Comparison of ENCODE assay signal across 2 cellular contexts in genomic region chr10:33025039-33025438, GRCh38.
TF ChIP-seq lines count a peak whose summit lies in the region.

No MANE protein-coding gene starts in this region.

TF ChIP-seq in H1, 55 proteins besides CTCF, POLR2A, EP300 and RAD21 (continued from another document):
- TF ChIP-seq SIRT6 (IDR thresholded peaks at IDR 0.05; ENCODE audit: low read length) (no peak), SRF (IDR thresholded peaks at IDR 0.05; ENCODE audit: low read depth, low read length) (no peak), JUN (IDR thresholded peaks at IDR 0.05; ENCODE audit: low read depth, low read length) (no peak), SIN3A (conservative IDR thresholded peaks at IDR 0.05 in 1 of 2, IDR thresholded peaks at IDR 0.05 in 1 of 2; ENCODE audit: low read depth in 1 of 2, low read length in 2 of 2) (no peak), BRCA1 (IDR thresholded peaks at IDR 0.05; ENCODE audit: low read depth, low read length) (no peak), BCL11A (IDR thresholded peaks at IDR 0.05; ENCODE audit: low read depth in 2 of 2, low read length in 2 of 2) (no peak)

TF ChIP-seq in WTC11, 78 proteins besides CTCF, POLR2A, EP300 and RAD21:
- TF ChIP-seq ZNF532 (CRISPR knock-in tag; IDR thresholded peaks at IDR 0.05; ENCODE audit: borderline replicate concordance) (no peak), TEAD4 (CRISPR knock-in tag; IDR thresholded peaks at IDR 0.05) (no peak), MXD4 (CRISPR knock-in tag; IDR thresholded peaks at IDR 0.05; ENCODE audit: borderline replicate concordance) (no peak), GRHL2 (CRISPR knock-in tag; IDR thresholded peaks at IDR 0.05; ENCODE audit: insufficient replicate concordance, severe bottlenecking) (no peak), ZNF263 (CRISPR knock-in tag; IDR thresholded peaks at IDR 0.05; ENCODE audit: low read depth) (no peak), ESRRA (CRISPR knock-in tag; IDR thresholded peaks at IDR 0.05; ENCODE audit: borderline replicate concordance) (no peak), TEAD1 (CRISPR knock-in tag; IDR thresholded peaks at IDR 0.05) (no peak), ZNF138 (CRISPR knock-in tag; conservative IDR thresholded peaks at IDR 0.05) (no peak), RORB (CRISPR knock-in tag; IDR thresholded peaks at IDR 0.05) (no peak), CBFB (CRISPR knock-in tag; IDR thresholded peaks at IDR 0.05; ENCODE audit: low read depth) (no peak), SMAD3 (CRISPR knock-in tag; IDR thresholded peaks at IDR 0.05; ENCODE audit: borderline replicate concordance) (no peak), PRDM15 (CRISPR knock-in tag; IDR thresholded peaks at IDR 0.05) (no peak), PREB (CRISPR knock-in tag; IDR thresholded peaks at IDR 0.05; ENCODE audit: borderline replicate concordance) (no peak), JUN (CRISPR knock-in tag; IDR thresholded peaks at IDR 0.05) (no peak), FOXJ3 (CRISPR knock-in tag; IDR thresholded peaks at IDR 0.05; ENCODE audit: borderline replicate concordance) (no peak), STAT6 (CRISPR knock-in tag; conservative IDR thresholded peaks at IDR 0.05; ENCODE audit: low read depth) (no peak), OVOL2 (CRISPR knock-in tag; IDR thresholded peaks at IDR 0.05; ENCODE audit: borderline replicate concordance) (no peak)
- TF ChIP-seq, protein P1, sequence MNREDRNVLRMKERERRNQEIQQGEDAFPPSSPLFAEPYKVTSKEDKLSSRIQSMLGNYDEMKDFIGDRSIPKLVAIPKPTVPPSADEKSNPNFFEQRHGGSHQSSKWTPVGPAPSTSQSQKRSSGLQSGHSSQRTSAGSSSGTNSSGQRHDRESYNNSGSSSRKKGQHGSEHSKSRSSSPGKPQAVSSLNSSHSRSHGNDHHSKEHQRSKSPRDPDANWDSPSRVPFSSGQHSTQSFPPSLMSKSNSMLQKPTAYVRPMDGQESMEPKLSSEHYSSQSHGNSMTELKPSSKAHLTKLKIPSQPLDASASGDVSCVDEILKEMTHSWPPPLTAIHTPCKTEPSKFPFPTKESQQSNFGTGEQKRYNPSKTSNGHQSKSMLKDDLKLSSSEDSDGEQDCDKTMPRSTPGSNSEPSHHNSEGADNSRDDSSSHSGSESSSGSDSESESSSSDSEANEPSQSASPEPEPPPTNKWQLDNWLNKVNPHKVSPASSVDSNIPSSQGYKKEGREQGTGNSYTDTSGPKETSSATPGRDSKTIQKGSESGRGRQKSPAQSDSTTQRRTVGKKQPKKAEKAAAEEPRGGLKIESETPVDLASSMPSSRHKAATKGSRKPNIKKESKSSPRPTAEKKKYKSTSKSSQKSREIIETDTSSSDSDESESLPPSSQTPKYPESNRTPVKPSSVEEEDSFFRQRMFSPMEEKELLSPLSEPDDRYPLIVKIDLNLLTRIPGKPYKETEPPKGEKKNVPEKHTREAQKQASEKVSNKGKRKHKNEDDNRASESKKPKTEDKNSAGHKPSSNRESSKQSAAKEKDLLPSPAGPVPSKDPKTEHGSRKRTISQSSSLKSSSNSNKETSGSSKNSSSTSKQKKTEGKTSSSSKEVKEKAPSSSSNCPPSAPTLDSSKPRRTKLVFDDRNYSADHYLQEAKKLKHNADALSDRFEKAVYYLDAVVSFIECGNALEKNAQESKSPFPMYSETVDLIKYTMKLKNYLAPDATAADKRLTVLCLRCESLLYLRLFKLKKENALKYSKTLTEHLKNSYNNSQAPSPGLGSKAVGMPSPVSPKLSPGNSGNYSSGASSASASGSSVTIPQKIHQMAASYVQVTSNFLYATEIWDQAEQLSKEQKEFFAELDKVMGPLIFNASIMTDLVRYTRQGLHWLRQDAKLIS (CRISPR knock-in tag; IDR thresholded peaks at IDR 0.05; ENCODE audit: borderline replicate concordance), result no peak
- TF ChIP-seq, protein P2, sequence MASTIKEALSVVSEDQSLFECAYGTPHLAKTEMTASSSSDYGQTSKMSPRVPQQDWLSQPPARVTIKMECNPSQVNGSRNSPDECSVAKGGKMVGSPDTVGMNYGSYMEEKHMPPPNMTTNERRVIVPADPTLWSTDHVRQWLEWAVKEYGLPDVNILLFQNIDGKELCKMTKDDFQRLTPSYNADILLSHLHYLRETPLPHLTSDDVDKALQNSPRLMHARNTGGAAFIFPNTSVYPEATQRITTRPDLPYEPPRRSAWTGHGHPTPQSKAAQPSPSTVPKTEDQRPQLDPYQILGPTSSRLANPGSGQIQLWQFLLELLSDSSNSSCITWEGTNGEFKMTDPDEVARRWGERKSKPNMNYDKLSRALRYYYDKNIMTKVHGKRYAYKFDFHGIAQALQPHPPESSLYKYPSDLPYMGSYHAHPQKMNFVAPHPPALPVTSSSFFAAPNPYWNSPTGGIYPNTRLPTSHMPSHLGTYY (CRISPR knock-in tag; IDR thresholded peaks at IDR 0.05), result no peak
- TF ChIP-seq, protein P3, sequence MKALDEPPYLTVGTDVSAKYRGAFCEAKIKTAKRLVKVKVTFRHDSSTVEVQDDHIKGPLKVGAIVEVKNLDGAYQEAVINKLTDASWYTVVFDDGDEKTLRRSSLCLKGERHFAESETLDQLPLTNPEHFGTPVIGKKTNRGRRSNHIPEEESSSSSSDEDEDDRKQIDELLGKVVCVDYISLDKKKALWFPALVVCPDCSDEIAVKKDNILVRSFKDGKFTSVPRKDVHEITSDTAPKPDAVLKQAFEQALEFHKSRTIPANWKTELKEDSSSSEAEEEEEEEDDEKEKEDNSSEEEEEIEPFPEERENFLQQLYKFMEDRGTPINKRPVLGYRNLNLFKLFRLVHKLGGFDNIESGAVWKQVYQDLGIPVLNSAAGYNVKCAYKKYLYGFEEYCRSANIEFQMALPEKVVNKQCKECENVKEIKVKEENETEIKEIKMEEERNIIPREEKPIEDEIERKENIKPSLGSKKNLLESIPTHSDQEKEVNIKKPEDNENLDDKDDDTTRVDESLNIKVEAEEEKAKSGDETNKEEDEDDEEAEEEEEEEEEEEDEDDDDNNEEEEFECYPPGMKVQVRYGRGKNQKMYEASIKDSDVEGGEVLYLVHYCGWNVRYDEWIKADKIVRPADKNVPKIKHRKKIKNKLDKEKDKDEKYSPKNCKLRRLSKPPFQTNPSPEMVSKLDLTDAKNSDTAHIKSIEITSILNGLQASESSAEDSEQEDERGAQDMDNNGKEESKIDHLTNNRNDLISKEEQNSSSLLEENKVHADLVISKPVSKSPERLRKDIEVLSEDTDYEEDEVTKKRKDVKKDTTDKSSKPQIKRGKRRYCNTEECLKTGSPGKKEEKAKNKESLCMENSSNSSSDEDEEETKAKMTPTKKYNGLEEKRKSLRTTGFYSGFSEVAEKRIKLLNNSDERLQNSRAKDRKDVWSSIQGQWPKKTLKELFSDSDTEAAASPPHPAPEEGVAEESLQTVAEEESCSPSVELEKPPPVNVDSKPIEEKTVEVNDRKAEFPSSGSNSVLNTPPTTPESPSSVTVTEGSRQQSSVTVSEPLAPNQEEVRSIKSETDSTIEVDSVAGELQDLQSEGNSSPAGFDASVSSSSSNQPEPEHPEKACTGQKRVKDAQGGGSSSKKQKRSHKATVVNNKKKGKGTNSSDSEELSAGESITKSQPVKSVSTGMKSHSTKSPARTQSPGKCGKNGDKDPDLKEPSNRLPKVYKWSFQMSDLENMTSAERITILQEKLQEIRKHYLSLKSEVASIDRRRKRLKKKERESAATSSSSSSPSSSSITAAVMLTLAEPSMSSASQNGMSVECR (CRISPR knock-in tag; IDR thresholded peaks at IDR 0.05; ENCODE audit: borderline replicate concordance), result no peak
